12 cellular contexts compared by ENCODE assay signal in genomic region chr15:77144028-77144427, GRCh38.
DNase-seq lines count a peak whose midpoint lies in the region; ATAC-seq and TF ChIP-seq lines count a peak whose summit lies in the region.
"Had no signal": no experiment of that assay in that cellular context is flagged by ENCODE, and none has a peak within 500 bp of the region (broad histone marks: within the 10 kb centered on the region; RNA-seq: fewer than 3 reads in every experiment).

No MANE protein-coding gene starts in this region.

- POLR2A ChIA-PET in A673 (lab: Charles Lee; ENCODE audit: low non-redundant PET), result no interaction called here

- no peak for TF ChIP-seq RAD21 in neural cell (conservative IDR thresholded peaks at IDR 0.05)

- H3F3A ChIP-seq in neural cell (ENCODE audit: insufficient read depth, low read length, poor library complexity, severe bottlenecking), result no peaks in the 10 kb centered on the region

- no peak overlapping the region for H3K9ac ChIP-seq in neural cell (ENCODE audit: low read length)

- H3K27me3 ChIP-seq in A673 (replicated peaks; ENCODE audit: insufficient read depth, low read depth, low read length, poor library complexity) (no peaks in the 10 kb centered on the region), neural cell (ENCODE audit: insufficient read depth, low read depth, low read length) (no peaks in the 10 kb centered on the region)
- H3K27me3 ChIP-seq: esophagus squamous epithelium had no signal

- no peak overlapping the region for H3K4me3 ChIP-seq in A673 (ENCODE audit: low read depth, low read length, poor library complexity, severe bottlenecking)
- H3K4me3 ChIP-seq in neural cell (ENCODE audit: low read length), result no peak overlapping the region
- H3K4me3 ChIP-seq: esophagus squamous epithelium had no signal

- H3K36me3 ChIP-seq in A673 (ENCODE audit: insufficient read depth, low read length, poor library complexity, severe bottlenecking) (no peaks in the 10 kb centered on the region), neural cell (ENCODE audit: insufficient read depth, low read length) (no peaks in the 10 kb centered on the region)

- H3K79me2 ChIP-seq in neural cell (replicated peaks; ENCODE audit: insufficient read depth, low read length), result no peaks in the 10 kb centered on the region

- H3K9me3 ChIP-seq in A673 (ENCODE audit: low read depth, low read length, poor library complexity, severe bottlenecking) (peaks cover 11% of the 10 kb centered on the region), neural cell (ENCODE audit: low read length) (peaks cover 5% of the 10 kb centered on the region)

- CTCF ChIA-PET in A673 (lab: Charles Lee), result interaction anchor here (1.3 kb wide), 1 partner anchor 399 kb away, joined by 3 read pairs; no protein-coding TSS in a partner anchor

- H3K4me1 ChIP-seq in A673 (ENCODE audit: insufficient read depth, low read length, poor library complexity, severe bottlenecking), result peaks cover 8% of the 10 kb centered on the region
- H3K4me1 ChIP-seq: esophagus squamous epithelium had no signal

- no peak for TF ChIP-seq CTCF in A673 (conservative IDR thresholded peaks at IDR 0.05; ENCODE audit: low read depth, low read length)
- no peak for TF ChIP-seq CTCF in neural cell (IDR thresholded peaks at IDR 0.05; ENCODE audit: poor library complexity, severe bottlenecking)

- H2AFZ ChIP-seq in neural cell (ENCODE audit: low read depth, low read length), result no peak overlapping the region

- no peak overlapping the region for H3K4me2 ChIP-seq in neural cell (ENCODE audit: low read length)

- intact Hi-C loops in A673 (cut with micrococcal nuclease; ENCODE audit: unreplicated experiment), result no loop called here

- TF ChIP-seq EP300 in neural cell (conservative IDR thresholded peaks at IDR 0.05; ENCODE audit: poor library complexity, severe bottlenecking), result no peak

- ATAC-seq in HG03139 (IDR thresholded peaks at IDR 0.05; ENCODE audit: unreplicated experiment), result no peak
- no peak for ATAC-seq in GM19023 (IDR thresholded peaks at IDR 0.05; ENCODE audit: unreplicated experiment)
- ATAC-seq in HG03095 (IDR thresholded peaks at IDR 0.05; ENCODE audit: unreplicated experiment), result no peak
- ATAC-seq: Panc1 had no signal

- H3K9me2 ChIP-seq in neural cell (ENCODE audit: insufficient read depth, low read length), result no peaks in the 10 kb centered on the region

- BruUV-seq in A673 (replicated peaks; lab: Mats Ljungman, UMichigan), result no TSS peak

- H4K20me1 ChIP-seq in neural cell (ENCODE audit: insufficient read depth), result no peaks in the 10 kb centered on the region

- DNase-seq in A673 (ENCODE audit: low spot score), result no peak
- DNase-seq in M059J (ENCODE audit: low read depth), result peak; percentile 22
- peak; percentile 35 for DNase-seq in dermis blood vessel endothelial cell
- DNase-seq in stimulated activated CD4-positive, alpha-beta T cell treated with anti-CD3 and anti-CD28 coated beads, Interleukin-1b, Interleukin-23, amount 100 ng/mL, for 48 hours, result no peak
- DNase-seq: esophagus squamous epithelium; NCI-H2081; stimulated activated CD4-positive, alpha-beta T cell treated with anti-CD3 and anti-CD28 coated beads, Interleukin-2, amount 100 ng/mL, for 24 hours had no signal

- peak overlapping the region; percentile 31 for H3K27ac ChIP-seq in A673 (ENCODE audit: low read depth, low read length, poor library complexity, severe bottlenecking)
- peak overlapping the region; percentile 27 for H3K27ac ChIP-seq in neural cell (ENCODE audit: low read length)

TF ChIP-seq in neural cell, 6 proteins besides CTCF, POLR2A, EP300 and RAD21:
- TF ChIP-seq, protein P1, sequence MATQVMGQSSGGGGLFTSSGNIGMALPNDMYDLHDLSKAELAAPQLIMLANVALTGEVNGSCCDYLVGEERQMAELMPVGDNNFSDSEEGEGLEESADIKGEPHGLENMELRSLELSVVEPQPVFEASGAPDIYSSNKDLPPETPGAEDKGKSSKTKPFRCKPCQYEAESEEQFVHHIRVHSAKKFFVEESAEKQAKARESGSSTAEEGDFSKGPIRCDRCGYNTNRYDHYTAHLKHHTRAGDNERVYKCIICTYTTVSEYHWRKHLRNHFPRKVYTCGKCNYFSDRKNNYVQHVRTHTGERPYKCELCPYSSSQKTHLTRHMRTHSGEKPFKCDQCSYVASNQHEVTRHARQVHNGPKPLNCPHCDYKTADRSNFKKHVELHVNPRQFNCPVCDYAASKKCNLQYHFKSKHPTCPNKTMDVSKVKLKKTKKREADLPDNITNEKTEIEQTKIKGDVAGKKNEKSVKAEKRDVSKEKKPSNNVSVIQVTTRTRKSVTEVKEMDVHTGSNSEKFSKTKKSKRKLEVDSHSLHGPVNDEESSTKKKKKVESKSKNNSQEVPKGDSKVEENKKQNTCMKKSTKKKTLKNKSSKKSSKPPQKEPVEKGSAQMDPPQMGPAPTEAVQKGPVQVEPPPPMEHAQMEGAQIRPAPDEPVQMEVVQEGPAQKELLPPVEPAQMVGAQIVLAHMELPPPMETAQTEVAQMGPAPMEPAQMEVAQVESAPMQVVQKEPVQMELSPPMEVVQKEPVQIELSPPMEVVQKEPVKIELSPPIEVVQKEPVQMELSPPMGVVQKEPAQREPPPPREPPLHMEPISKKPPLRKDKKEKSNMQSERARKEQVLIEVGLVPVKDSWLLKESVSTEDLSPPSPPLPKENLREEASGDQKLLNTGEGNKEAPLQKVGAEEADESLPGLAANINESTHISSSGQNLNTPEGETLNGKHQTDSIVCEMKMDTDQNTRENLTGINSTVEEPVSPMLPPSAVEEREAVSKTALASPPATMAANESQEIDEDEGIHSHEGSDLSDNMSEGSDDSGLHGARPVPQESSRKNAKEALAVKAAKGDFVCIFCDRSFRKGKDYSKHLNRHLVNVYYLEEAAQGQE (IDR thresholded peaks at IDR 0.05; ENCODE audit: borderline replicate concordance), result no peak
- TF ChIP-seq SMC3 (conservative IDR thresholded peaks at IDR 0.05; ENCODE audit: poor library complexity) (no peak), TAF1 (IDR thresholded peaks at IDR 0.05; ENCODE audit: low read depth) (no peak), POLR2AphosphoS5 (IDR thresholded peaks at IDR 0.05) (no peak), EZH2 (IDR thresholded peaks at IDR 0.05; ENCODE audit: borderline replicate concordance, insufficient read depth, low read length, poor library complexity, severe bottlenecking) (no peak), MXI1 (conservative IDR thresholded peaks at IDR 0.05; ENCODE audit: poor library complexity, severe bottlenecking) (no peak)

Comparison
In these comparisons a context has a peak if more than half of its experiments do, and no peak if none do; other contexts are left out.
1. DNase-seq: peak in M059J (single experiment) and dermis blood vessel endothelial cell (single experiment); none in A673 (single experiment) and stimulated activated CD4-positive, alpha-beta T cell treated with anti-CD3 and anti-CD28 coated beads, Interleukin-1b, Interleukin-23, amount 100 ng/mL, for 48 hours (single experiment).